8 cellular contexts compared by ENCODE assay signal in the genomic region with DNA sequence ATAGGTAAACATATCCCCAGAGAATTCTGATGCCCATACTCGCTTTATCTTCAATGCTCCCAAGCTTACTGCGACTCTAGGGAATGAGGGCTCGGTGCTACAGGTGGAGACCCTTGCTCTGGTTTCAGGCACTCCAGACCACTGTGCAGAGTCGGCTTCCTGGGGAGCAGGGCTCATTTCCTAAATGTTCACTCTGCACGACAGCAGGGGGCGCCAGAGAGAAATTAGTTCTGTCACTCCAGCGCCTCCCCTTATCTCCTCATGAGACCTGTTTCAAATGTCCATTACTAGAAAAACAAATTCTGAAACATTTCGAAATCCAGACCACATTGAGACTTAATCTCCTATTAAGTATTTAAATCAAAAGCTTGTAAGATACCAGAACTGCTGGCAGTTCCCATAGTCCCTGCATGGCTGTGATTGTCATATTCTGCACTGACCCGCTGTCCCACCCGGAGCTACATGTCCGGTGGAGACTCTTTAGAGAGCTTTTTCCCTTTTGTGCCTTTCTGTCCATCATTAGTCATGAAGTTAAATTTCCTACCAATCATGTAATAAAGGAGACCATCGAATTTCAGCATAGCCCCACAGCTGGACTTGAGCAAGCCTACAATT. TPM values are rescaled to one million over a fixed set of nuclear protein-coding genes. Genes with fewer than 3 reads are reported as not detected.
DNase-seq lines count a peak whose midpoint lies in the region; ATAC-seq and TF ChIP-seq lines count a peak whose summit lies in the region.

No MANE protein-coding gene starts in this region.

- H3K27ac Mint-ChIP-seq in osteocyte (ENCODE audit: unreplicated experiment): peak overlapping the region; percentile 69

- TF ChIP-seq POLR2A in transverse colon (IDR thresholded peaks at IDR 0.05) (no peak), GM18505 (IDR thresholded peaks at IDR 0.05; ENCODE audit: borderline replicate concordance, extremely low read depth, insufficient read depth, insufficient read length) (no peak)

- WGBS in transverse colon (ENCODE audit: low coverage in 1 of 2), 2 donors: 48 to 63% methylated on average over 5 to 12 of the region's 12 CpGs

- H3K36me3 Mint-ChIP-seq in osteocyte (ENCODE audit: unreplicated experiment): no peaks in the 10 kb centered on the region

- H3K4me3 ChIP-seq in GM06990 (replicated peaks; ENCODE audit: low read depth, low read length): no peak overlapping the region
- no peak overlapping the region for H3K4me3 ChIP-seq in SJCRH30
- no peak overlapping the region for H3K4me3 ChIP-seq in transverse colon

- H3K9me3 ChIP-seq in SJCRH30 (replicated peaks): no peaks in the 10 kb centered on the region
- H3K9me3 ChIP-seq in transverse colon: no peaks in the 10 kb centered on the region

- H3K27me3 ChIP-seq in GM06990 (replicated peaks; ENCODE audit: control insufficient read depth, insufficient read depth, low read length): no peaks in the 10 kb centered on the region
- H3K27me3 ChIP-seq in SJCRH30: no peaks in the 10 kb centered on the region
- H3K27me3 ChIP-seq in transverse colon: no peaks in the 10 kb centered on the region

- peaks cover 6% of the 10 kb centered on the region for H3K36me3 ChIP-seq in GM06990 (ENCODE audit: control insufficient read depth, insufficient read depth, low read length)
- H3K36me3 ChIP-seq in SJCRH30: no peaks in the 10 kb centered on the region
- H3K36me3 ChIP-seq in transverse colon: no peaks in the 10 kb centered on the region

- no peak overlapping the region for H3K4me3 Mint-ChIP-seq in osteocyte (ENCODE audit: unreplicated experiment)

- TF ChIP-seq CTCF in GM06990 (IDR thresholded peaks at IDR 0.05; ENCODE audit: insufficient read depth, low read length, poor library complexity, severe bottlenecking) (peak; percentile 76), osteocyte (IDR thresholded peaks at IDR 0.05) (peak; percentile 82), transverse colon (IDR thresholded peaks at IDR 0.05) (peak; percentile 80 to 91 (median 84))

- intact Hi-C loops in transverse colon (cut with DNase I; ENCODE audit: low total_unique reads): loop anchor here (10.0 kb wide), 1 partner anchor 825 kb away; no protein-coding TSS in a partner anchor

- ATAC-seq in GM18505 (IDR thresholded peaks at IDR 0.05; ENCODE audit: unreplicated experiment): no peak

- no peaks in the 10 kb centered on the region for H3K9me3 Mint-ChIP-seq in osteocyte (ENCODE audit: unreplicated experiment)

- in situ Hi-C loops in transverse colon (cut with MboI; ENCODE audit: low pct_ligation_motif_present in 1 of 4, low pct_unique_long_range_greater_than_20kb in 1 of 4, low sequenced_read_pairs in 3 of 4): loop anchor here in 1 of 4 donors (10.0 kb wide), 1 partner anchor 905 kb away; a partner anchor contains a TSS

- H3K4me1 Mint-ChIP-seq in osteocyte (ENCODE audit: unreplicated experiment): peaks cover 37% of the 10 kb centered on the region

- H3K27ac ChIP-seq in SJCRH30: no peak overlapping the region
- H3K27ac ChIP-seq in transverse colon: peak overlapping the region; percentile 67 to 79 (median 77)

- no peaks in the 10 kb centered on the region for H3K27me3 Mint-ChIP-seq in osteocyte (ENCODE audit: unreplicated experiment)

- no peak for DNase-seq in GM06990 (ENCODE audit: extremely low read depth, insufficient read length)
- peak; percentile 23 for DNase-seq in HPDE6-E6E7 (ENCODE audit: extremely low spot score)
- peak; percentile 74 to 86 for DNase-seq in SJCRH30
- DNase-seq in activated naive CD4-positive, alpha-beta T cell (lab: John Stamatoyannopoulos, UW): peak; percentile 44 to 82 (median 72)
- peak; percentile 68 for DNase-seq in globus pallidus (ENCODE audit: low spot score)
- peak; percentile 87 for DNase-seq in osteocyte (ENCODE audit: extremely low spot score, unreplicated experiment)
- peak; percentile 90 for DNase-seq in transverse colon

- no peak for TF ChIP-seq EP300 in transverse colon (IDR thresholded peaks at IDR 0.05; ENCODE audit: low read depth)

- peaks cover 4% of the 10 kb centered on the region for H3K4me1 ChIP-seq in SJCRH30
- H3K4me1 ChIP-seq in transverse colon: peaks cover 6 to 27% (median 21%) of the 10 kb centered on the region in 4 donors

RNA-seq across cellular contexts. Expression of a gene that starts 22.4 kb away (rescaled TPM):
- 0.03 and 1.1 TPM in 2 replicates for total RNA-seq in SJCRH30 (2014; rRNA removed; shearing (Covaris generic))
- total RNA-seq in osteocyte: 10.5 and 13.2 TPM in 2 replicates
- total RNA-seq in transverse colon: 100 to 1,000 TPM in 1 of 4 donors, 10 to 100 TPM in 3; 13.1 to 145 (median 18.7) TPM

RNA-seq across cellular contexts. Expression of a gene that starts 53.7 kb away (rescaled TPM):
- 10.1 and 11.2 TPM in 2 replicates for total RNA-seq in SJCRH30 (2014; rRNA removed; shearing (Covaris generic))
- total RNA-seq in osteocyte (22.5 and 24.5 TPM in 2 replicates), transverse colon (10 to 100 TPM; 10.5 to 18.3 (median 11.4) TPM)
